8 cellular contexts compared by ENCODE assay signal in the genomic region with DNA sequence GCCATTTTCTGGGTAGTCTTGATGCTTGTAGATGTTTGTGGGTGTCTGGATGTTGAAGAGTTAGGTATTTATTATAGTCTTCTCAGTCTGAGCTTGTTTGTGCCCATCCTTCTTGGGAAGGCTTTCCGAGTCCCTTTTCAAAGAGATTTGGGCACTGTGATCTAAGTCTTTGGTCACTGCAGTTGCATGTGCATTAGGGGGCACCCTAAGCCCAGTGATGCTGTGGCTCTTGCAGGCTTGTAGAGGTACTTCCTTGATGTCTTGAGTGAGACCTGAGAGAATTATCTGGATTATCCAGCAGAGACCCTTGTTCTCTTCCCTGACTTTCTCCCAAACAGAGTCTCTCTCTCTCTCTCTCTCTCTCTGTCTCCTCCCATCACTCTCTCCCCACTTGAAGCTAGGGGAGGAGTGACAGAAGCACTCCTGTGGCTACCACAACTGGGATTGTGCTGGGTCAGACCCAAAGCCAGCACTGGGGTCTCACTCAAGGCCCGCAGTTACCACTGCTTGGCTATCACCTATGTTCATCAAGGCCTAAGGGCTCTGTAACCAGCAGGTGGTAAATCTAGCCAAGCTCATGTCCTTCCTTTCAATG.
DNase-seq lines count a peak whose midpoint lies in the region; ATAC-seq, FAIRE-seq and TF ChIP-seq lines count a peak whose summit lies in the region.

No MANE protein-coding gene starts in this region.

- intact Hi-C loops in adrenal gland (cut with DNase I) = loop anchor here (5.0 to 10.0 kb wide), 2 partner anchors 349 to 382 kb away; no protein-coding TSS in a partner anchor
- intact Hi-C loops in right cardiac atrium (cut with DNase I) = loop anchor here in 1 of 4 donors (10.0 kb wide), 1 partner anchor 252 kb away; a partner anchor contains a TSS

- H3K79me2 ChIP-seq in Karpas-422 (ENCODE audit: low read length) = no peaks in the 10 kb centered on the region

- H3K27me3 ChIP-seq in Karpas-422 (ENCODE audit: low read length) = no peaks in the 10 kb centered on the region
- no peaks in the 10 kb centered on the region for H3K27me3 ChIP-seq in adrenal gland
- no peaks in the 10 kb centered on the region for H3K27me3 ChIP-seq in right cardiac atrium (ENCODE audit: control insufficient read depth, insufficient read depth)
- no peaks in the 10 kb centered on the region for H3K27me3 ChIP-seq in small intestine (ENCODE audit: control insufficient read depth in 2 of 2, insufficient read depth in 2 of 2, low read length in 2 of 2)

- H4K20me1 ChIP-seq in Karpas-422 (ENCODE audit: insufficient read depth, low read depth, low read length) = no peaks in the 10 kb centered on the region

- H3K4me1 ChIP-seq in Karpas-422 (ENCODE audit: low read length) (peaks cover 10% of the 10 kb centered on the region), adrenal gland (replicated peaks in 1 of 2) (peaks cover 4 to 10% of the 10 kb centered on the region in 2 donors), right cardiac atrium (ENCODE audit: control insufficient read depth, insufficient read depth, low read length) (no peaks in the 10 kb centered on the region), small intestine (ENCODE audit: control insufficient read depth in 2 of 2, insufficient read depth in 1 of 2, low read depth in 1 of 2, low read length in 1 of 2) (no peaks in the 10 kb centered on the region)

- DNase-seq in AG10803 (ENCODE audit: low read depth) (peak; percentile 83), GM18507 (ENCODE audit: extremely low spot score, insufficient read length, low read depth) (no peak), Karpas-422 (peak; percentile 88), adrenal gland (peak; percentile 47 to 77 (median 67)), right cardiac atrium (peak; percentile 41 to 82 (median 76)), small intestine (peak; percentile 62)

- no peak overlapping the region for H3K4me2 ChIP-seq in Karpas-422 (ENCODE audit: low read depth, low read length, poor library complexity, severe bottlenecking)

- 87 to 100% (median 90%) methylated on average over 2 of the region's 2 CpGs for WGBS in adrenal gland, 4 donors
- 85% methylated on average over 2 of the region's 2 CpGs for WGBS in right cardiac atrium
- WGBS in small intestine, 3 donors = 72 to 89% (median 78%) methylated on average over 2 of the region's 2 CpGs

- no peak for TF ChIP-seq POLR2A in adrenal gland (IDR thresholded peaks at IDR 0.05)

- H3K9me3 ChIP-seq in Karpas-422 (ENCODE audit: low read length) (peaks cover 5% of the 10 kb centered on the region; the same call in 1 of the 2 replicates), adrenal gland (replicated peaks in 1 of 3) (no peaks in the 10 kb centered on the region), right cardiac atrium (ENCODE audit: control insufficient read depth, low read length) (peaks cover 3% of the 10 kb centered on the region), small intestine (ENCODE audit: control insufficient read depth, low read depth) (no peaks in the 10 kb centered on the region)

- no peak overlapping the region for H2AFZ ChIP-seq in Karpas-422 (ENCODE audit: low read length)

- no peak overlapping the region for H3K27ac ChIP-seq in Karpas-422 (ENCODE audit: low read length)
- H3K27ac ChIP-seq in adrenal gland = no peak overlapping the region
- H3K27ac ChIP-seq in right cardiac atrium (ENCODE audit: low read length) = no peak overlapping the region
- no peak overlapping the region for H3K27ac ChIP-seq in small intestine (ENCODE audit: low read depth in 1 of 2, low read length in 1 of 2)

- H3K9me2 ChIP-seq in Karpas-422 (replicated peaks; ENCODE audit: insufficient read depth, low read length) = no peaks in the 10 kb centered on the region

- TF ChIP-seq CTCF in AG10803 (conservative IDR thresholded peaks at IDR 0.05; ENCODE audit: low read length) (peak; percentile 92), adrenal gland (IDR thresholded peaks at IDR 0.05) (peak; percentile 22 to 74 (median 64))

- no peak overlapping the region for H3K4me3 ChIP-seq in AG10803 (ENCODE audit: low read length)
- no peak overlapping the region for H3K4me3 ChIP-seq in Karpas-422 (ENCODE audit: low read length)
- no peak overlapping the region for H3K4me3 ChIP-seq in adrenal gland
- H3K4me3 ChIP-seq in right cardiac atrium (ENCODE audit: low read length) = no peak overlapping the region
- H3K4me3 ChIP-seq in small intestine (ENCODE audit: low read depth in 1 of 2, low read length in 2 of 2) = no peak overlapping the region

- peak; percentile 78 to 81 for ATAC-seq in right cardiac atrium
- no peak for ATAC-seq in HG03460 (IDR thresholded peaks at IDR 0.05; ENCODE audit: unreplicated experiment)
- ATAC-seq in GM21381 (IDR thresholded peaks at IDR 0.05; ENCODE audit: unreplicated experiment) = no peak

- H3K36me3 ChIP-seq in Karpas-422 (ENCODE audit: insufficient read depth, low read length) (no peaks in the 10 kb centered on the region), adrenal gland (replicated peaks in 1 of 2) (no peaks in the 10 kb centered on the region), small intestine (ENCODE audit: control insufficient read depth in 2 of 2, insufficient read depth in 2 of 2, low read length in 2 of 2) (no peaks in the 10 kb centered on the region)

- FAIRE-seq in GM18507 (lab: Jason Lieb, UNC) = peak; percentile 83
- FAIRE-seq in small intestine (lab: Jason Lieb, UNC) = no peak

- no peak overlapping the region for H3K9ac ChIP-seq in Karpas-422 (ENCODE audit: low read length)

Comparison
In these comparisons a context has a peak if more than half of its experiments do, and no peak if none do; other contexts are left out.
1. ATAC-seq: peak in right cardiac atrium (2 of 2); none in HG03460 (single experiment) and GM21381 (single experiment).